In genomic region chr5:172789687-172790495, GRCh38 we compare ENCODE assay signal across 1 cellular context.
TF ChIP-seq lines count a peak whose summit lies in the region.

No MANE protein-coding gene starts in this region.

TF ChIP-seq in liver, 16 proteins besides CTCF, POLR2A, EP300 and RAD21:
- TF ChIP-seq NR2F2 (IDR thresholded peaks at IDR 0.05) = peak; percentile 64
- no peak for TF ChIP-seq REST (IDR thresholded peaks at IDR 0.05)
